8 cellular contexts compared by ENCODE assay signal in genomic region chr2:130342533-130343275, GRCh38. TPM values are rescaled to one million over a fixed set of nuclear protein-coding genes. Genes with fewer than 3 reads are reported as not detected.
DNase-seq lines count a peak whose midpoint lies in the region; TF ChIP-seq lines count a peak whose summit lies in the region.

Gene IMP4, plus strand, starts transcription at chr2:130342897. Its CDS starts 36 bp downstream, at chr2:130342933.

- no peaks in the 10 kb centered on the region for H4K20me1 ChIP-seq in H9 (ENCODE audit: control insufficient read depth, insufficient read depth, insufficient read length)
- H4K20me1 ChIP-seq in neural progenitor cell (ENCODE audit: low read depth): peaks cover 14% of the 10 kb centered on the region

- no peak within 1 kb of the TSS for H2BK5ac ChIP-seq in H9 (ENCODE audit: insufficient read length, low read length)

- H3K9me3 ChIP-seq in H9 (ENCODE audit: control insufficient read depth, low read depth, low read length) (no peaks in the 10 kb centered on the region), MG63 (no peaks in the 10 kb centered on the region), neural progenitor cell (ENCODE audit: low read depth) (no peaks in the 10 kb centered on the region), subcutaneous abdominal adipose tissue (ENCODE audit: control insufficient read depth in 5 of 5, low read length in 5 of 5) (no peaks in the 10 kb centered on the region)

- no peak within 1 kb of the TSS for H3K56ac ChIP-seq in H9 (ENCODE audit: insufficient read length, low read depth, low read length)

- no peak within 1 kb of the TSS for H3K4ac ChIP-seq in H9 (ENCODE audit: low read depth, low read length)

- H3K79me2 ChIP-seq in H9 (ENCODE audit: insufficient read depth, low read length) (no peaks in the 10 kb centered on the region; the same call in 1 of the 2 replicates), neural progenitor cell (ENCODE audit: low read depth) (peaks cover 15% of the 10 kb centered on the region)

- H3K27ac ChIP-seq in H9 (ENCODE audit: insufficient read length, low read depth, low read length): peak within 1 kb of the TSS; percentile 61
- peak within 1 kb of the TSS; percentile 91 for H3K27ac ChIP-seq in neural progenitor cell
- peak within 1 kb of the TSS; percentile 87 for H3K27ac ChIP-seq in subcutaneous abdominal adipose tissue (ENCODE audit: low read depth, low read length)

- H3K23ac ChIP-seq in H9 (ENCODE audit: insufficient read length, low read depth, low read length): no peak within 1 kb of the TSS

- no peaks in the 10 kb centered on the region for H3K79me1 ChIP-seq in H9 (ENCODE audit: insufficient read depth, low read depth, low read length, poor library complexity, severe bottlenecking)

- H2BK12ac ChIP-seq in H9 (ENCODE audit: insufficient read length, low read depth, low read length): no peak within 1 kb of the TSS

- H2BK20ac ChIP-seq in H9 (ENCODE audit: low read depth, low read length, poor library complexity, severe bottlenecking): no peak within 1 kb of the TSS

- H3K14ac ChIP-seq in H9 (ENCODE audit: insufficient read depth, low read length): peak within 1 kb of the TSS; percentile 52; the same call in 1 of the 2 replicates

- H3K4me3 ChIP-seq in MG63: peak within 1 kb of the TSS; percentile 75
- H3K4me3 ChIP-seq in foreskin fibroblast (ENCODE audit: low read depth in 1 of 2, low read length in 2 of 2): peak within 1 kb of the TSS; percentile 80 to 90
- H3K4me3 ChIP-seq in neural progenitor cell: peak within 1 kb of the TSS; percentile 91
- peak within 1 kb of the TSS; percentile 88 to 97 (median 90) for H3K4me3 ChIP-seq in subcutaneous abdominal adipose tissue (ENCODE audit: low read depth in 1 of 5, low read length in 5 of 5)

- H3K4me3 Mint-ChIP-seq in H9: peak within 1 kb of the TSS; percentile 100
- H3K4me3 Mint-ChIP-seq in neural progenitor cell: peak within 1 kb of the TSS; percentile 100

- TF ChIP-seq CTCF in H9 (conservative IDR thresholded peaks at IDR 0.05) (peak; percentile 42; the same call in 2 of the 3 replicates), foreskin fibroblast (IDR thresholded peaks at IDR 0.05; ENCODE audit: low read depth, low read length) (peak; percentile 37), neural progenitor cell (IDR thresholded peaks at IDR 0.05) (peak; percentile 44)

- H3K36me3 Mint-ChIP-seq in H9 (ENCODE audit: insufficient read depth in 1 of 3, low read depth in 3 of 3) (peaks cover 51 to 65% (median 58%) of the 10 kb centered on the region in 3 experiments), neural progenitor cell (peaks cover 32% of the 10 kb centered on the region)

- peak within 1 kb of the TSS; percentile 78 for H3K9ac ChIP-seq in H9 (ENCODE audit: extremely low read depth, insufficient read length, low read length)
- H3K9ac ChIP-seq in neural progenitor cell: peak within 1 kb of the TSS; percentile 30
- peak within 1 kb of the TSS in 4 of 5 donors; percentile 76 to 84 (median 78) for H3K9ac ChIP-seq in subcutaneous abdominal adipose tissue (ENCODE audit: low read length in 5 of 5)

- H3K9me3 Mint-ChIP-seq in H9 (no peaks in the 10 kb centered on the region; a peak in 1 of 5 replicates), neural progenitor cell (no peaks in the 10 kb centered on the region)

- no peaks in the 10 kb centered on the region for H3K27me3 ChIP-seq in H9 (ENCODE audit: insufficient read depth, low read length)
- H3K27me3 ChIP-seq in MG63: no peaks in the 10 kb centered on the region
- H3K27me3 ChIP-seq in neural progenitor cell: no peaks in the 10 kb centered on the region
- no peaks in the 10 kb centered on the region for H3K27me3 ChIP-seq in subcutaneous abdominal adipose tissue (ENCODE audit: control insufficient read depth in 5 of 5, insufficient read depth in 4 of 5, low read length in 5 of 5)

- peaks cover 5% of the 10 kb centered on the region for H3F3A ChIP-seq in neural progenitor cell (ENCODE audit: low read depth)

- H3T11ph ChIP-seq in H9 (ENCODE audit: low read length): no peak within 1 kb of the TSS

- in situ Hi-C loops in G401 (cut with HindIII; ENCODE audit: low sequenced_read_pairs): no loop called here

- peaks cover 5% of the 10 kb centered on the region for H3K23me2 ChIP-seq in H9 (ENCODE audit: insufficient read length, low read depth, low read length, poor library complexity, severe bottlenecking)

- no peak within 1 kb of the TSS for H4K5ac ChIP-seq in H9 (ENCODE audit: insufficient read length, low read depth, low read length)

- H3K27ac Mint-ChIP-seq in H9 (peak within 1 kb of the TSS; percentile 99 to 100 (median 99)), neural progenitor cell (peak within 1 kb of the TSS; percentile 96)

- H3K18ac ChIP-seq in H9 (ENCODE audit: insufficient read length, low read depth, low read length): peak within 1 kb of the TSS; percentile 68

- H3K36me3 ChIP-seq in MG63: peaks cover 41% of the 10 kb centered on the region
- peaks cover 3% of the 10 kb centered on the region for H3K36me3 ChIP-seq in neural progenitor cell
- H3K36me3 ChIP-seq in subcutaneous abdominal adipose tissue (ENCODE audit: control insufficient read depth in 5 of 5, insufficient read depth in 5 of 5, low read length in 5 of 5): peaks cover 13 to 62% (median 51%) of the 10 kb centered on the region in 5 donors

- no peak within 1 kb of the TSS for H2BK15ac ChIP-seq in H9 (ENCODE audit: low read depth, low read length)

- H2BK120ac ChIP-seq in H9 (ENCODE audit: low read depth, low read length, poor library complexity, severe bottlenecking): no peak within 1 kb of the TSS

- WGBS in H9 (ENCODE audit: extremely low coverage, insufficient read length, low lambda C conversion rate): no CpG with 5 or more reads among the region's 60 CpGs

- no peak within 1 kb of the TSS for H2AK5ac ChIP-seq in H9 (ENCODE audit: insufficient read length, low read length)

- H2AFZ ChIP-seq in H9 (ENCODE audit: low read length) (no peak within 1 kb of the TSS), neural progenitor cell (replicated peaks) (peak within 1 kb of the TSS; percentile 100)

- peaks cover 10% of the 10 kb centered on the region in 2 experiments for H3K4me1 Mint-ChIP-seq in H9
- H3K4me1 Mint-ChIP-seq in neural progenitor cell: peaks cover 18% of the 10 kb centered on the region

- peak; percentile 100 for DNase-seq in G401 (ENCODE audit: low spot score)
- peak; percentile 98 for DNase-seq in H9
- DNase-seq in MG63: peak; percentile 97
- DNase-seq in SIG-M5 (lab: John Stamatoyannopoulos, UW): peak; percentile 99
- peak; percentile 93 for DNase-seq in activated gamma-delta T cell treated with Interleukin-2 at 50 U/mL for 16 hours
- DNase-seq in foreskin fibroblast: peak; percentile 99 to 100
- peak; percentile 99 for DNase-seq in neural progenitor cell (ENCODE audit: low spot score)

- H3K27me3 Mint-ChIP-seq in H9 (ENCODE audit: low read depth) (no peaks in the 10 kb centered on the region), neural progenitor cell (ENCODE audit: insufficient read depth, low read depth) (peaks cover 12% of the 10 kb centered on the region)

- H3K4me2 ChIP-seq in H9 (ENCODE audit: insufficient read depth, insufficient read length, low read length) (peak within 1 kb of the TSS; percentile 49), neural progenitor cell (peak within 1 kb of the TSS; percentile 88)

- H4K8ac ChIP-seq in H9 (replicated peaks; ENCODE audit: insufficient read length, low read depth, low read length): no peak within 1 kb of the TSS

- peaks cover 5% of the 10 kb centered on the region; the same call in 1 of the 2 replicates for H3K4me1 ChIP-seq in H9 (ENCODE audit: insufficient read depth, low read length)
- H3K4me1 ChIP-seq in neural progenitor cell: peaks cover 11% of the 10 kb centered on the region
- peaks cover 2 to 28% (median 21%) of the 10 kb centered on the region in 5 donors for H3K4me1 ChIP-seq in subcutaneous abdominal adipose tissue (ENCODE audit: control insufficient read depth in 5 of 5, insufficient read depth in 5 of 5, low read length in 5 of 5)

- H4K91ac ChIP-seq in H9 (ENCODE audit: insufficient read length, low read depth, low read length): no peak within 1 kb of the TSS

RNA-seq across cellular contexts. Expression of gene IMP4, which starts in this region (rescaled TPM):
- 84.2 and 100 TPM in 2 replicates for total RNA-seq in G401 (2014; rRNA removed; shearing (Covaris generic))
- total RNA-seq in H9 (2021) (92.9 and 101 TPM in 2 replicates), neural progenitor cell (ENCODE audit: low replicate concordance) (23.3 and 51.4 TPM in 2 replicates)
- 115 and 179 TPM in 2 replicates for total RNA-seq in MG63 (2014; rRNA removed; shearing (Covaris generic); ENCODE audit: low replicate concordance)

Comparison
In these comparisons a context has a peak if more than half of its experiments do, and no peak if none do; other contexts are left out.
1. Peak in every context shown above with its lines: DNase-seq, H3K4me3 ChIP-seq and H3K27ac ChIP-seq.